11 cellular contexts compared by ENCODE assay signal in the genomic region with DNA sequence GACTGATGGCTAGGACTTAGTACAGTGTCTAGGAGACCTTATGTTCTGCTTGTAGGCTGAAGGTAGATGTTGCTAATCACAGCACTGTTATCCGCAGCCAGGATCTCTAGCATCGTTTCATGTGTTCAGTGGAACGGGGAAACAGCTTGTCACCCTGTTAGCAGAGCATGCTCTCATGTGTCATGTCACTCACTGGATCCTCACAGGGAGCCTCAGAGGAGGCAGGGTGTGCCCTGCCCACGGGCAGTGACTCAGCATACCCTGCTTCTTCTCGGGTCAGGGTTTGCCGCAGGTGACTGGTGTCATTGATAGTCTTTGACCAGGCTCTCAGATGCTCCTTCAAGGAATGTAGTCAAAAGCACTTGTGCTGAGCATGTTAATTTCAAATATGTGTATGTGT. TPM values are rescaled to one million over a fixed set of nuclear protein-coding genes. Genes with fewer than 3 reads are reported as not detected.
DNase-seq lines count a peak whose midpoint lies in the region; ATAC-seq and TF ChIP-seq lines count a peak whose summit lies in the region.
"Had no signal": no experiment of that assay in that cellular context is flagged by ENCODE, and none has a peak within 500 bp of the region (broad histone marks: within the 10 kb centered on the region; RNA-seq: fewer than 3 reads in every experiment).

No MANE protein-coding gene starts in this region.

- no peak overlapping the region for H3K4ac ChIP-seq in H9 (ENCODE audit: low read depth, low read length)

- DNase-seq in A172 (ENCODE audit: low spot score) (peak; percentile 41), H9 (no peak), nucleus accumbens (lab: John Stamatoyannopoulos, UW) (peak in 29 of 56 donors; percentile 1 to 72 (median 29)), NCI-H510A treated with DMSO at 0.1 percent for 48 hours (lab: John Stamatoyannopoulos, UW) (no peak), SIG-M5 treated with dmso at 0.1 percent for 504 hours (lab: John Stamatoyannopoulos, UW; ENCODE audit: unreplicated experiment) (no peak), NCI-H2227 treated with DMSO at 0.1 percent for 48 hours (lab: John Stamatoyannopoulos, UW) (no peak)
- DNase-seq in activated T-cell treated with anti-CD3 and anti-CD28 coated beads, Interleukin-2, amount 50 U/mL, for 48 hours, result peak; percentile 53 to 54

- H4K20me1 ChIP-seq in H9 (ENCODE audit: control insufficient read depth, insufficient read depth, insufficient read length), result no peaks in the 10 kb centered on the region

- peaks cover 2 to 4% of the 10 kb centered on the region in 2 experiments; a peak in 2 of 4 replicates for H3K4me1 Mint-ChIP-seq in H9

- no peak overlapping the region for H3K4me2 ChIP-seq in H9 (ENCODE audit: insufficient read depth, insufficient read length, low read length)

- TF ChIP-seq CTCF in H9 (conservative IDR thresholded peaks at IDR 0.05), result no peak

- no CpG with 5 or more reads among the region's 6 CpGs for WGBS in H9 (ENCODE audit: extremely low coverage, insufficient read length, low lambda C conversion rate)

- no peak overlapping the region for H3K18ac ChIP-seq in H9 (ENCODE audit: insufficient read length, low read depth, low read length)

- no peaks in the 10 kb centered on the region for H3K23me2 ChIP-seq in H9 (ENCODE audit: insufficient read length, low read depth, low read length, poor library complexity, severe bottlenecking)

- H2BK120ac ChIP-seq in H9 (ENCODE audit: low read depth, low read length, poor library complexity, severe bottlenecking), result no peak overlapping the region

- H2BK5ac ChIP-seq in H9 (ENCODE audit: insufficient read length, low read length), result no peak overlapping the region

- no peak overlapping the region for H4K5ac ChIP-seq in H9 (ENCODE audit: insufficient read length, low read depth, low read length)

- no peak overlapping the region for H3K9ac ChIP-seq in H9 (ENCODE audit: extremely low read depth, insufficient read length, low read length)

- no peak overlapping the region for H3T11ph ChIP-seq in H9 (ENCODE audit: low read length)

- H3K56ac ChIP-seq in H9 (ENCODE audit: insufficient read length, low read depth, low read length), result no peak overlapping the region

- no peak overlapping the region for H3K27ac ChIP-seq in H9 (ENCODE audit: insufficient read length, low read depth, low read length)
- H3K27ac ChIP-seq: SK-N-MC had no signal

- H3K79me1 ChIP-seq in H9 (ENCODE audit: insufficient read depth, low read depth, low read length, poor library complexity, severe bottlenecking), result no peaks in the 10 kb centered on the region

- no peak overlapping the region for H2AK5ac ChIP-seq in H9 (ENCODE audit: insufficient read length, low read length)

- no peak overlapping the region for H3K23ac ChIP-seq in H9 (ENCODE audit: insufficient read length, low read depth, low read length)

- H2BK20ac ChIP-seq in H9 (ENCODE audit: low read depth, low read length, poor library complexity, severe bottlenecking), result no peak overlapping the region

- H3K27me3 Mint-ChIP-seq in H9 (ENCODE audit: low read depth), result no peaks in the 10 kb centered on the region
- H3K27me3 Mint-ChIP-seq: IgD-negative memory B cell had no signal

- no peak overlapping the region for H2BK12ac ChIP-seq in H9 (ENCODE audit: insufficient read length, low read depth, low read length)

- no peaks in the 10 kb centered on the region for H3K27me3 ChIP-seq in H9 (ENCODE audit: insufficient read depth, low read length)
- H3K27me3 ChIP-seq: thyroid gland had no signal

- H3K9me3 ChIP-seq in H9 (ENCODE audit: control insufficient read depth, low read depth, low read length), result no peaks in the 10 kb centered on the region
- H3K9me3 ChIP-seq: thyroid gland had no signal

- H3K4me1 ChIP-seq in H9 (ENCODE audit: insufficient read depth, low read length), result no peaks in the 10 kb centered on the region

- H4K8ac ChIP-seq in H9 (replicated peaks; ENCODE audit: insufficient read length, low read depth, low read length), result no peak overlapping the region

- H3K79me2 ChIP-seq in H9 (ENCODE audit: insufficient read depth, low read length), result no peaks in the 10 kb centered on the region

- ATAC-seq in GM21825 (IDR thresholded peaks at IDR 0.05; ENCODE audit: unreplicated experiment), result no peak

- H3K36me3 Mint-ChIP-seq in H9 (ENCODE audit: insufficient read depth in 1 of 3, low read depth in 3 of 3), result peaks cover 17 to 28% (median 26%) of the 10 kb centered on the region in 3 experiments

- no peak overlapping the region for H2AFZ ChIP-seq in H9 (ENCODE audit: low read length)

- no peak overlapping the region for H4K91ac ChIP-seq in H9 (ENCODE audit: insufficient read length, low read depth, low read length)

- no peaks in the 10 kb centered on the region for H3K9me3 Mint-ChIP-seq in H9
- H3K9me3 Mint-ChIP-seq: IgD-negative memory B cell had no signal

- H3K14ac ChIP-seq in H9 (ENCODE audit: insufficient read depth, low read length), result no peak overlapping the region

- H3K27ac Mint-ChIP-seq in H9, result peak overlapping the region in 2 of 3 experiments; percentile 22 to 89; a peak in 2 of 7 replicates
- H3K27ac Mint-ChIP-seq: IgD-negative memory B cell had no signal

- no peak overlapping the region for H3K4me3 Mint-ChIP-seq in H9
- H3K4me3 Mint-ChIP-seq: IgD-negative memory B cell had no signal

- H2BK15ac ChIP-seq in H9 (ENCODE audit: low read depth, low read length), result no peak overlapping the region

RNA-seq across cellular contexts. Expression of gene RPIA, which starts 44.4 kb away (rescaled TPM):
- total RNA-seq in A172 (2014; rRNA removed; shearing (Covaris generic)), result 6.4 and 8.8 TPM in 2 replicates
- total RNA-seq in H9 (2021), result 17.3 and 18.6 TPM in 2 replicates

Comparison
In these comparisons a context has a peak if more than half of its experiments do, and no peak if none do; other contexts are left out.
1. DNase-seq: peak in A172 (single experiment), activated T-cell treated with anti-CD3 and anti-CD28 coated beads, Interleukin-2, amount 50 U/mL, for 48 hours (2 of 2) and nucleus accumbens (29 of 56); none in H9 (single experiment), NCI-H510A treated with DMSO at 0.1 percent for 48 hours (single experiment), SIG-M5 treated with dmso at 0.1 percent for 504 hours (single experiment) and NCI-H2227 treated with DMSO at 0.1 percent for 48 hours (single experiment).